ENCODE assay signal across 10 cellular contexts in genomic region chr18:58202406-58202730, GRCh38.
DNase-seq lines count a peak whose midpoint lies in the region; ATAC-seq and TF ChIP-seq lines count a peak whose summit lies in the region.
"Had no signal": no experiment of that assay in that cellular context is flagged by ENCODE, and none has a peak within 500 bp of the region (broad histone marks: within the 10 kb centered on the region; RNA-seq: fewer than 3 reads in every experiment).

No MANE protein-coding gene starts in this region.

- no peak for TF ChIP-seq EP300 in stomach (IDR thresholded peaks at IDR 0.05)

- no peak for TF ChIP-seq POLR2A in stomach (IDR thresholded peaks at IDR 0.05)

- intact Hi-C loops in left ventricle myocardium superior (cut with micrococcal nuclease) = no loop called here
- intact Hi-C loops in stomach (cut with DNase I; ENCODE audit: low total_unique reads) = no loop called here

- ATAC-seq in left ventricle myocardium superior = peak; percentile 11

- H3K9me3 ChIP-seq in stomach = no peaks in the 10 kb centered on the region

- DNase-seq in NCI-H1092 treated with DMSO at 0.1 percent for 48 hours (lab: John Stamatoyannopoulos, UW) = peak; percentile 39
- DNase-seq in NCI-H1092 (lab: John Stamatoyannopoulos, UW) = no peak
- no peak for DNase-seq in left ventricle myocardium superior
- DNase-seq in stomach = no peak
- DNase-seq in epidermal melanocyte (ENCODE audit: insufficient read length, low spot score) = no peak
- no peak for DNase-seq in AML-193 (lab: John Stamatoyannopoulos, UW)
- no peak for DNase-seq in coronary artery (ENCODE audit: low spot score)
- DNase-seq: activated gamma-delta T cell treated with Interleukin-2 at 50 U/mL for 16 hours, NCI-H187 treated with DMSO at 0.1 percent for 48 hours had no signal

- no peaks in the 10 kb centered on the region for H3K27me3 ChIP-seq in stomach

- 45 to 76% (median 48%) methylated on average over 5 of the region's 5 CpGs for WGBS in stomach, 5 donors

- peaks cover 15 to 66% (median 46%) of the 10 kb centered on the region in 4 donors for H3K4me1 ChIP-seq in stomach

- H3K4me3 ChIP-seq in stomach (no peak overlapping the region), coronary artery (no peak overlapping the region)

- H3K27ac ChIP-seq in stomach (peak overlapping the region; percentile 50 to 79 (median 65)), coronary artery (no peak overlapping the region)

- no peaks in the 10 kb centered on the region for H3K36me3 ChIP-seq in stomach

- TF ChIP-seq CTCF in stomach (IDR thresholded peaks at IDR 0.05) (no peak), coronary artery (IDR thresholded peaks at IDR 0.05) (no peak)

TF ChIP-seq in PFSK-1, 5 proteins besides CTCF, POLR2A, EP300 and RAD21:
- TF ChIP-seq SIN3A (IDR thresholded peaks at IDR 0.05; ENCODE audit: borderline replicate concordance, insufficient read depth, low read length) (0 out of 2 replicates have a peak, but pooled peaks have one; percentile 40), FOXP2 (optimal IDR thresholded peaks at IDR 0.05; ENCODE audit: borderline replicate concordance, extremely low read depth, extremely low read length, insufficient read depth) (no peak)

Comparison
In these comparisons a context has a peak if more than half of its experiments do, and no peak if none do; other contexts are left out.
1. H3K27ac ChIP-seq: peak in stomach (5 of 5); none in coronary artery (0 of 2).